In genomic region chr20:20085071-20085470, GRCh38 we compare ENCODE assay signal across 1 cellular context.
TF ChIP-seq lines count a peak whose summit lies in the region.

No MANE protein-coding gene starts in this region.

TF ChIP-seq in HEK293, 187 proteins besides CTCF, POLR2A, EP300 and RAD21 (continued from another document and continues in another):
- no peak for TF ChIP-seq ZNF398 (tag by site-specific recombination; IDR thresholded peaks at IDR 0.05)
- no peak for TF ChIP-seq ZNF274 (IDR thresholded peaks at IDR 0.05; ENCODE audit: low read length)
- no peak for TF ChIP-seq ZNF274 (tag by site-specific recombination; IDR thresholded peaks at IDR 0.05; ENCODE audit: borderline replicate concordance)
- no peak for TF ChIP-seq ZNF785 (tag by site-specific recombination; IDR thresholded peaks at IDR 0.05)
- TF ChIP-seq ZNF623 (tag by site-specific recombination; IDR thresholded peaks at IDR 0.05), result no peak
- peak; percentile 91 for TF ChIP-seq ZEB2 (tag by site-specific recombination; IDR thresholded peaks at IDR 0.05)
- no peak for TF ChIP-seq ZNF16 (tag by site-specific recombination; IDR thresholded peaks at IDR 0.05; ENCODE audit: low read depth)
- TF ChIP-seq REST (tag by site-specific recombination; IDR thresholded peaks at IDR 0.05), result no peak
- TF ChIP-seq PATZ1 (tag by site-specific recombination; IDR thresholded peaks at IDR 0.05), result peak; percentile 54
- TF ChIP-seq MZF1 (tag by site-specific recombination; IDR thresholded peaks at IDR 0.05; ENCODE audit: borderline replicate concordance), result no peak
- 0 out of 2 replicates have a peak, but pooled peaks have one; percentile 6 for TF ChIP-seq ZNF654 (tag by site-specific recombination; IDR thresholded peaks at IDR 0.05; ENCODE audit: low read depth)
- TF ChIP-seq PRDM4 (tag by site-specific recombination; IDR thresholded peaks at IDR 0.05), result no peak
- no peak for TF ChIP-seq SCRT2 (tag by site-specific recombination; IDR thresholded peaks at IDR 0.05)
- no peak for TF ChIP-seq ZFP3 (tag by site-specific recombination; IDR thresholded peaks at IDR 0.05; ENCODE audit: low read depth)
- TF ChIP-seq ZNF423 (tag by site-specific recombination; IDR thresholded peaks at IDR 0.05), result no peak
- no peak for TF ChIP-seq ZNF488 (tag by site-specific recombination; IDR thresholded peaks at IDR 0.05)
- TF ChIP-seq ZNF26 (tag by site-specific recombination; IDR thresholded peaks at IDR 0.05), result no peak
- peak; percentile 41; the same call in 1 of the 2 replicates for TF ChIP-seq ZNF394 (tag by site-specific recombination; IDR thresholded peaks at IDR 0.05; ENCODE audit: borderline replicate concordance)
- 0 out of 2 replicates have a peak, but pooled peaks have one; percentile 49 for TF ChIP-seq ZNF324 (tag by site-specific recombination; IDR thresholded peaks at IDR 0.05)
- TF ChIP-seq ZNF670 (tag by site-specific recombination; IDR thresholded peaks at IDR 0.05; ENCODE audit: low read depth), result no peak
- peak; percentile 72 for TF ChIP-seq ZNF692 (tag by site-specific recombination; IDR thresholded peaks at IDR 0.05)
- TF ChIP-seq ZNF792 (tag by site-specific recombination; IDR thresholded peaks at IDR 0.05), result no peak
- TF ChIP-seq ZNF76 (tag by site-specific recombination; IDR thresholded peaks at IDR 0.05; ENCODE audit: borderline replicate concordance, low read depth), result no peak; the same call in 1 of the 2 replicates
- TF ChIP-seq ZNF146 (tag by site-specific recombination; IDR thresholded peaks at IDR 0.05), result no peak
- TF ChIP-seq ZNF184 (tag by site-specific recombination; IDR thresholded peaks at IDR 0.05), result peak; percentile 21; the same call in 1 of the 2 replicates
- no peak for TF ChIP-seq OSR2 (tag by site-specific recombination; IDR thresholded peaks at IDR 0.05)
- TF ChIP-seq SP3 (tag by site-specific recombination; IDR thresholded peaks at IDR 0.05), result no peak
- no peak for TF ChIP-seq ZNF514 (tag by site-specific recombination; IDR thresholded peaks at IDR 0.05)
- TF ChIP-seq ZNF292 (tag by site-specific recombination; IDR thresholded peaks at IDR 0.05; ENCODE audit: borderline replicate concordance, low read depth), result no peak
- no peak for TF ChIP-seq MYNN (tag by site-specific recombination; IDR thresholded peaks at IDR 0.05; ENCODE audit: borderline replicate concordance)
- peak; percentile 78; the same call in 1 of the 2 replicates for TF ChIP-seq ZNF24 (tag by site-specific recombination; IDR thresholded peaks at IDR 0.05)
- TF ChIP-seq ZNF10 (tag by site-specific recombination; IDR thresholded peaks at IDR 0.05), result no peak
- TF ChIP-seq RBAK (tag by site-specific recombination; IDR thresholded peaks at IDR 0.05), result no peak
- peak; percentile 42; the same call in 1 of the 2 replicates for TF ChIP-seq ZBTB17 (tag by site-specific recombination; IDR thresholded peaks at IDR 0.05)
- TF ChIP-seq ZNF391 (tag by site-specific recombination; IDR thresholded peaks at IDR 0.05; ENCODE audit: borderline replicate concordance, low read depth), result no peak
- no peak for TF ChIP-seq ZNF223 (tag by site-specific recombination; IDR thresholded peaks at IDR 0.05)
- TF ChIP-seq GFI1B (tag by site-specific recombination; IDR thresholded peaks at IDR 0.05), result no peak
- no peak for TF ChIP-seq ZNF23 (tag by site-specific recombination; IDR thresholded peaks at IDR 0.05; ENCODE audit: borderline replicate concordance)
- no peak for TF ChIP-seq ZBTB8A (tag by site-specific recombination; IDR thresholded peaks at IDR 0.05)
- no peak for TF ChIP-seq GLI2 (tag by site-specific recombination; IDR thresholded peaks at IDR 0.05; ENCODE audit: borderline replicate concordance, low read depth)
- 0 out of 2 replicates have a peak, but pooled peaks have one; percentile 37 for TF ChIP-seq KLF17 (tag by site-specific recombination; IDR thresholded peaks at IDR 0.05)
- no peak for TF ChIP-seq ZNF214 (tag by site-specific recombination; IDR thresholded peaks at IDR 0.05; ENCODE audit: borderline replicate concordance)
- TF ChIP-seq ZNF645 (tag by site-specific recombination; IDR thresholded peaks at IDR 0.05), result no peak
